17 cellular contexts compared by ENCODE assay signal in the genomic region with DNA sequence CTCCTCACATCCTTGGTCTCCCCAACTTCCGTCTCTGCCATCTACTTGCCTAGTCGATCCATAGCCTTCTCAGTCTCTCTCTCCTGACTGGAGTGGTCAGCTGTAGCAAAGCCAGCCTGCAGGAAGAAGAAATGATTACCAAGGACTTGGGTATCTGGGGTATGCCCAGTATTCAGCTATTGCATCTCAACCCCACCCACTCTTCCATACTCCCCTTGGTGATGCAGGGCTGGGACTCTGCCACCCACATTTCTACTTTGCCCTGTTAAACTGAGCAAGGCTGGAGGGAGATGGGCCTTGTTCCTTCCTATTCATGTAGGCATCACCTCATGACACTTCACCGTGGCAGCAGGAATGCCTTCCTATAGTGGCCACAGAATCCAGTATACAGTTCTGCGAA. TPM values are rescaled to one million over a fixed set of nuclear protein-coding genes. Genes with fewer than 3 reads are reported as not detected.
A peak's percentile ranks its signal among the peaks of the same experiment; 100 is the strongest.
DNase-seq lines count a peak whose midpoint lies in the region; ATAC-seq and TF ChIP-seq lines count a peak whose summit lies in the region.
"Had no signal": no experiment of that assay in that cellular context is flagged by ENCODE, and none has a peak within 500 bp of the region (broad histone marks: within the 10 kb centered on the region; RNA-seq: fewer than 3 reads in every experiment).

No MANE protein-coding gene starts in this region.

- DNase-seq in fibroblast of lung (ENCODE audit: low read depth in 2 of 2), result peak in 1 of 2 donors; percentile 26
- no peak for DNase-seq in T-cell
- DNase-seq in naive thymus-derived CD4-positive, alpha-beta T cell, result no peak
- DNase-seq: CD8-positive, alpha-beta T cell; DMS79; IMR-90; Karpas-422; MM.1S; NCI-H1105; NCI-H187; NCI-H226; NCI-H526; SHP77 treated with DMSO at 0.1 percent for 48 hours had no signal

- peak overlapping the region in 1 of 11 experiments; percentile 8; a peak in 1 of 22 replicates for H3K9ac ChIP-seq in BLaER1 treated with 17β-estradiol and CSF1 and Interleukin-3, amounts not matched to agents 10 nM and 100 nM
- H3K9ac ChIP-seq in fibroblast of lung (ENCODE audit: insufficient read depth, low read length) (no peak overlapping the region), skeletal muscle satellite cell (ENCODE audit: low read depth, low read length) (no peak overlapping the region)

- peaks cover 9% of the 10 kb centered on the region for H3K36me3 Mint-ChIP-seq in T-cell
- H3K36me3 Mint-ChIP-seq in naive thymus-derived CD4-positive, alpha-beta T cell, result peaks cover 0 to 8% (median 6%) of the 10 kb centered on the region in 5 donors

- POLR2A ChIA-PET in HEK293 (lab: Yijun Ruan, JAX), result interaction anchor here (0.7 to 1.0 kb wide), 2 partner anchors 15 to 369 kb away, joined by 3 to 6 read pairs; no protein-coding TSS in a partner anchor
- POLR2A ChIA-PET in T-cell (lab: Charles Lee), result interaction anchor here in 1 of 2 donors (0.6 kb wide), 1 partner anchor 654 kb away, joined by 3 read pairs; no protein-coding TSS in a partner anchor
- POLR2A ChIA-PET in naive thymus-derived CD4-positive, alpha-beta T cell (lab: Charles Lee), result interaction anchor here (0.6 kb wide), 1 partner anchor 16 kb away, joined by 4 read pairs; no protein-coding TSS in a partner anchor

- H3K4me3 ChIP-seq in BLaER1 treated with 17β-estradiol and CSF1 and Interleukin-3, amounts not matched to agents 10 nM and 100 nM, result no peak overlapping the region
- H3K4me3 ChIP-seq in HEK293 (ENCODE audit: low read depth, low read length) (no peak overlapping the region), fibroblast of lung (replicated peaks in 1 of 4; ENCODE audit: control extremely low read depth in 1 of 4, insufficient read depth in 1 of 4, low read depth in 3 of 4, low read length in 4 of 4) (peak overlapping the region in 1 of 4 experiments; percentile 84), skeletal muscle satellite cell (ENCODE audit: low read length) (peak overlapping the region; percentile 3)
- H3K4me3 ChIP-seq in naive thymus-derived CD4-positive, alpha-beta T cell (ENCODE audit: low read length), result no peak overlapping the region

- peaks cover 8 to 62% (median 33%) of the 10 kb centered on the region in 11 experiments; a peak in 21 of 22 replicates for H4K20me1 ChIP-seq in BLaER1 treated with 17β-estradiol and CSF1 and Interleukin-3, amounts not matched to agents 10 nM and 100 nM
- no peaks in the 10 kb centered on the region for H4K20me1 ChIP-seq in fibroblast of lung (ENCODE audit: control insufficient read depth, extremely low read depth, insufficient read depth, low read length)

- no peaks in the 10 kb centered on the region for H3K9me3 Mint-ChIP-seq in T-cell
- H3K9me3 Mint-ChIP-seq in naive thymus-derived CD4-positive, alpha-beta T cell, result no peaks in the 10 kb centered on the region
- H3K9me3 Mint-ChIP-seq: CD8-positive, alpha-beta T cell had no signal

- no peaks in the 10 kb centered on the region for H3K27me3 ChIP-seq in BLaER1 treated with 17β-estradiol and CSF1 and Interleukin-3, amounts not matched to agents 10 nM and 100 nM
- H3K27me3 ChIP-seq in fibroblast of lung (ENCODE audit: control insufficient read depth, insufficient read depth, low read length) (no peaks in the 10 kb centered on the region), skeletal muscle satellite cell (ENCODE audit: control insufficient read depth, insufficient read depth, low read length) (no peaks in the 10 kb centered on the region)
- no peaks in the 10 kb centered on the region for H3K27me3 ChIP-seq in naive thymus-derived CD4-positive, alpha-beta T cell (ENCODE audit: control insufficient read depth in 2 of 2, insufficient read depth in 2 of 2, low read length in 2 of 2)

- peaks cover 17 to 27% (median 23%) of the 10 kb centered on the region in 10 experiments for H3K4me1 ChIP-seq in BLaER1 treated with 17β-estradiol and CSF1 and Interleukin-3, amounts not matched to agents 10 nM and 100 nM
- peaks cover 6% of the 10 kb centered on the region for H3K4me1 ChIP-seq in HEK293 (ENCODE audit: control insufficient read depth, insufficient read depth, low read length)
- H3K4me1 ChIP-seq in fibroblast of lung (ENCODE audit: control insufficient read depth, extremely low read depth, insufficient read depth, low read length), result peaks cover 11% of the 10 kb centered on the region
- H3K4me1 ChIP-seq in skeletal muscle satellite cell (ENCODE audit: control insufficient read depth, insufficient read depth, low read length), result peaks cover 25% of the 10 kb centered on the region
- peaks cover 0 to 7% of the 10 kb centered on the region in 2 donors for H3K4me1 ChIP-seq in naive thymus-derived CD4-positive, alpha-beta T cell (ENCODE audit: control insufficient read depth in 2 of 2, insufficient read depth in 2 of 2, low read length in 2 of 2)

- H3K27ac Mint-ChIP-seq in T-cell, result no peak overlapping the region
- H3K27ac Mint-ChIP-seq in naive thymus-derived CD4-positive, alpha-beta T cell, result peak overlapping the region in 1 of 9 donors; percentile 15
- H3K27ac Mint-ChIP-seq: CD8-positive, alpha-beta T cell had no signal

- CTCF ChIA-PET in HEK293 (lab: Yijun Ruan, JAX) (interaction anchor here (0.6 to 3.1 kb wide), 2 partner anchors 14 to 119 kb away, joined by 3 to 24 read pairs; no protein-coding TSS in a partner anchor), T-cell (lab: Charles Lee) (no interaction called here)
- CTCF ChIA-PET in naive thymus-derived CD4-positive, alpha-beta T cell (lab: Charles Lee), result interaction anchor here (0.6 to 0.7 kb wide), 2 partner anchors 12 to 14 kb away, joined by 3 read pairs; no protein-coding TSS in a partner anchor

- intact Hi-C loops in naive thymus-derived CD4-positive, alpha-beta T cell (cut with micrococcal nuclease), result loop anchor here (5.0 to 10.0 kb wide), 4 partner anchors 304 to 1742 kb away; a partner anchor contains a TSS

- no peak for TF ChIP-seq CTCF in HEK293 (tag by site-specific recombination; IDR thresholded peaks at IDR 0.05)
- TF ChIP-seq CTCF in fibroblast of lung (conservative IDR thresholded peaks at IDR 0.05 in 1 of 2, IDR thresholded peaks at IDR 0.05 in 1 of 2; ENCODE audit: low read depth in 1 of 2, low read length in 2 of 2), result no peak

- no peak overlapping the region for H3K27ac ChIP-seq in BLaER1 treated with 17β-estradiol and CSF1 and Interleukin-3, amounts not matched to agents 10 nM and 100 nM
- H3K27ac ChIP-seq in HEK293 (ENCODE audit: extremely low read depth, low read depth, low read length) (no peak overlapping the region), fibroblast of lung (ENCODE audit: insufficient read depth, low read length) (no peak overlapping the region)
- H3K27ac ChIP-seq in naive thymus-derived CD4-positive, alpha-beta T cell (ENCODE audit: low read depth, low read length), result no peak overlapping the region

- no peak overlapping the region for H2AFZ ChIP-seq in fibroblast of lung (ENCODE audit: low read length)

- no peak overlapping the region for H3K4me3 Mint-ChIP-seq in T-cell
- peak overlapping the region in 2 of 10 donors; percentile 4 to 12 for H3K4me3 Mint-ChIP-seq in naive thymus-derived CD4-positive, alpha-beta T cell
- H3K4me3 Mint-ChIP-seq: CD8-positive, alpha-beta T cell had no signal

- no peak for ATAC-seq in T-cell (replicated peaks in 1 of 4)
- no peak for ATAC-seq in naive thymus-derived CD4-positive, alpha-beta T cell
- ATAC-seq in HG02973 (IDR thresholded peaks at IDR 0.05; ENCODE audit: unreplicated experiment), result no peak
- ATAC-seq: CD8-positive, alpha-beta T cell had no signal

- peaks cover 22% of the 10 kb centered on the region for H3K79me2 ChIP-seq in fibroblast of lung (ENCODE audit: control insufficient read depth, insufficient read depth, low read length)

- H3K36me3 ChIP-seq in BLaER1 treated with 17β-estradiol and CSF1 and Interleukin-3, amounts not matched to agents 10 nM and 100 nM, result peaks cover 26 to 70% (median 44%) of the 10 kb centered on the region in 11 experiments
- H3K36me3 ChIP-seq in HEK293 (ENCODE audit: control insufficient read depth in 2 of 2, insufficient read depth in 1 of 2, low read length in 2 of 2) (peaks cover 25 to 43% of the 10 kb centered on the region in 2 experiments), fibroblast of lung (ENCODE audit: control insufficient read depth, insufficient read depth, low read length) (peaks cover 9% of the 10 kb centered on the region), skeletal muscle satellite cell (ENCODE audit: insufficient read depth, low read length) (peaks cover 28% of the 10 kb centered on the region)
- H3K36me3 ChIP-seq in naive thymus-derived CD4-positive, alpha-beta T cell (ENCODE audit: control insufficient read depth in 2 of 3, insufficient read depth in 3 of 3, low read length in 3 of 3), result no peaks in the 10 kb centered on the region

- H3K4me1 Mint-ChIP-seq in T-cell, result peaks cover 16 to 18% (median 17%) of the 10 kb centered on the region in 3 donors
- H3K4me1 Mint-ChIP-seq in naive thymus-derived CD4-positive, alpha-beta T cell, result peaks cover 11 to 19% (median 15%) of the 10 kb centered on the region in 7 donors

- peak overlapping the region in 6 of 11 experiments; percentile 87 to 99 (median 92); a peak in 5 of 22 replicates for H3K4me2 ChIP-seq in BLaER1 treated with 17β-estradiol and CSF1 and Interleukin-3, amounts not matched to agents 10 nM and 100 nM
- H3K4me2 ChIP-seq in fibroblast of lung (ENCODE audit: extremely low read depth, insufficient read depth, low read length) (peak overlapping the region; percentile 2), skeletal muscle satellite cell (ENCODE audit: low read length) (peak overlapping the region; percentile 97)

- H3K27me3 Mint-ChIP-seq in T-cell, result no peaks in the 10 kb centered on the region
- H3K27me3 Mint-ChIP-seq in naive thymus-derived CD4-positive, alpha-beta T cell, result no peaks in the 10 kb centered on the region

- H3K9me3 ChIP-seq in BLaER1 treated with 17β-estradiol and CSF1 and Interleukin-3, amounts not matched to agents 10 nM and 100 nM (replicated peaks in 1 of 11), result no peaks in the 10 kb centered on the region
- no peaks in the 10 kb centered on the region for H3K9me3 ChIP-seq in HEK293 (ENCODE audit: control insufficient read depth, insufficient read depth, low read depth, low read length)
- H3K9me3 ChIP-seq in fibroblast of lung (ENCODE audit: control insufficient read depth, insufficient read depth, low read depth, low read length), result no peaks in the 10 kb centered on the region
- no peaks in the 10 kb centered on the region for H3K9me3 ChIP-seq in skeletal muscle satellite cell (replicated peaks; ENCODE audit: low read length)
- no peaks in the 10 kb centered on the region for H3K9me3 ChIP-seq in naive thymus-derived CD4-positive, alpha-beta T cell (ENCODE audit: control insufficient read depth in 2 of 3, low read length in 3 of 3)

RNA-seq across cellular contexts. Expression of a gene that starts 2.3 kb away (rescaled TPM):
- 96.3 and 97.9 TPM in 2 replicates for total RNA-seq in fibroblast of lung
- polyA plus RNA-seq in fibroblast of lung, result 98.7 and 108 TPM in 2 replicates
- polyA plus RNA-seq in fibroblast of lung (2012), result 105 and 128 TPM in 2 replicates
- polyA minus RNA-seq in fibroblast of lung (ENCODE audit: low replicate concordance), result 16.2 and 17.9 TPM in 2 replicates
- 56.5 and 76.4 TPM in 2 replicates for total RNA-seq in skeletal muscle satellite cell (2012; rRNA removed)
- 1 to 10 TPM; 2.1 to 6.7 (median 5.1) TPM for total RNA-seq in T-cell
- total RNA-seq in naive thymus-derived CD4-positive, alpha-beta T cell, result 10 to 100 TPM in 1 of 5 experiments, 1 to 10 TPM in 4; 2.2 to 20.9 (median 4.2) TPM
- polyA plus RNA-seq in naive thymus-derived CD4-positive, alpha-beta T cell, result 10 to 100 TPM; 14.3 to 16.4 TPM

RNA-seq across cellular contexts. Expression of a gene that starts 44.8 kb away (rescaled TPM):
- total RNA-seq in fibroblast of lung, result 23.3 and 24.4 TPM in 2 replicates
- 33.5 and 38.8 TPM in 2 replicates for polyA plus RNA-seq in fibroblast of lung
- 59.5 and 65.0 TPM in 2 replicates for polyA plus RNA-seq in fibroblast of lung (2012)
- 1.1 and 3.1 TPM in 2 replicates for polyA minus RNA-seq in fibroblast of lung (ENCODE audit: low replicate concordance)
- total RNA-seq in skeletal muscle satellite cell (2012; rRNA removed), result 37.8 and 39.0 TPM in 2 replicates
- total RNA-seq in T-cell, result 10 to 100 TPM; 32.4 to 62.7 (median 55.8) TPM
- total RNA-seq in naive thymus-derived CD4-positive, alpha-beta T cell, result 10 to 100 TPM; 43.2 to 82.0 (median 63.8) TPM
- polyA plus RNA-seq in naive thymus-derived CD4-positive, alpha-beta T cell, result 10 to 100 TPM; 23.9 to 31.3 TPM

Comparison
In these comparisons a context has a peak if more than half of its experiments do, and no peak if none do; other contexts are left out.
1. H3K4me2 ChIP-seq: peak in every context shown above with its lines; median percentile 97 in skeletal muscle satellite cell; 92 in BLaER1 treated with 17β-estradiol and CSF1 and Interleukin-3, amounts not matched to agents 10 nM and 100 nM; 2 in fibroblast of lung.
2. CTCF ChIA-PET loops: an anchor here in HEK293 (0.6 to 3.1 kb wide) and naive thymus-derived CD4-positive, alpha-beta T cell (0.6 to 0.7 kb wide); none called in T-cell.